In genomic region chr5:102910240-102911226, GRCh38 we compare ENCODE assay signal across 13 cellular contexts.
DNase-seq lines count a peak whose midpoint lies in the region; ATAC-seq, FAIRE-seq and TF ChIP-seq lines count a peak whose summit lies in the region.
"Had no signal": no experiment of that assay in that cellular context is flagged by ENCODE, and none has a peak within 500 bp of the region (broad histone marks: within the 10 kb centered on the region; RNA-seq: fewer than 3 reads in every experiment).

No MANE protein-coding gene starts in this region.

- no peak for TF ChIP-seq EP300 in A549 (IDR thresholded peaks at IDR 0.05)
- TF ChIP-seq EP300 in upper lobe of left lung (IDR thresholded peaks at IDR 0.05): no peak

- CTCF ChIA-PET in A549 (lab: Yijun Ruan, JAX) (interaction anchor here (0.8 kb wide), 1 partner anchor 45 kb away, joined by 3 read pairs; no protein-coding TSS in a partner anchor), T-cell (lab: Charles Lee) (interaction anchor here in 1 of 2 donors (0.6 kb wide), 1 partner anchor 164 kb away, joined by 3 read pairs; no protein-coding TSS in a partner anchor)

- no peak for TF ChIP-seq CTCF in A549 (IDR thresholded peaks at IDR 0.05)
- TF ChIP-seq CTCF in upper lobe of left lung (IDR thresholded peaks at IDR 0.05): no peak

- FAIRE-seq in A549 (lab: Jason Lieb, UNC) (peak; percentile 83), islet of Langerhans (lab: Jason Lieb, UNC) (peak; percentile 69)

- ATAC-seq in A549: peak; percentile 48 to 66
- ATAC-seq in T-cell (replicated peaks in 1 of 4): no peak
- no peak for ATAC-seq in upper lobe of left lung (ENCODE audit: low FRiP score in 2 of 2)
- ATAC-seq: mucosa of descending colon had no signal

- H3K4me3 ChIP-seq in A549 (no peak overlapping the region), adipocyte (ENCODE audit: low read length) (no peak overlapping the region), upper lobe of left lung (no peak overlapping the region)
- H3K4me3 ChIP-seq: BLaER1 treated with 17β-estradiol and CSF1 and Interleukin-3, amounts not matched to agents 10 nM and 100 nM; cardiac muscle cell; mucosa of descending colon had no signal

- H3K27ac ChIP-seq in A549 (peak overlapping the region in 1 of 2 experiments; percentile 41; a peak in 1 of 6 replicates), upper lobe of left lung (no peak overlapping the region)
- H3K27ac ChIP-seq: BLaER1 treated with 17β-estradiol and CSF1 and Interleukin-3, amounts not matched to agents 10 nM and 100 nM; cardiac muscle cell had no signal

- peaks cover 14% of the 10 kb centered on the region for H3K36me3 ChIP-seq in adipocyte (ENCODE audit: control insufficient read depth, insufficient read depth, low read length, severe bottlenecking)
- H3K36me3 ChIP-seq in upper lobe of left lung: no peaks in the 10 kb centered on the region

- H3K36me3 Mint-ChIP-seq in T-cell: peaks cover 21% of the 10 kb centered on the region

- H3K4me2 ChIP-seq in A549: peak overlapping the region; percentile 63
- H3K4me2 ChIP-seq: BLaER1 treated with 17β-estradiol and CSF1 and Interleukin-3, amounts not matched to agents 10 nM and 100 nM had no signal

- H3K27me3 ChIP-seq in adipocyte (replicated peaks; ENCODE audit: control insufficient read depth, insufficient read depth, low read length): no peaks in the 10 kb centered on the region
- H3K27me3 ChIP-seq in upper lobe of left lung: no peaks in the 10 kb centered on the region
- H3K27me3 ChIP-seq: BLaER1 treated with 17β-estradiol and CSF1 and Interleukin-3, amounts not matched to agents 10 nM and 100 nM; cardiac muscle cell had no signal

- DNase-seq in A549 (ENCODE audit: low read depth in 1 of 2, low spot score in 1 of 2) (peak; percentile 2 to 15), HPDE6-E6E7 (ENCODE audit: extremely low spot score) (peak; percentile 41), adipocyte (ENCODE audit: low read depth) (peak; percentile 53), T-cell (no peak), cerebellar cortex (ENCODE audit: low spot score) (no peak), upper lobe of left lung (no peak), OCI-M2 (lab: John Stamatoyannopoulos, UW; ENCODE audit: unreplicated experiment) (no peak)
- DNase-seq: activated T-cell treated with anti-CD3 and anti-CD28 coated beads for 4 hours, H7, mucosa of descending colon had no signal

- H3K9ac ChIP-seq in adipocyte (ENCODE audit: low read length): no peak overlapping the region
- H3K9ac ChIP-seq: BLaER1 treated with 17β-estradiol and CSF1 and Interleukin-3, amounts not matched to agents 10 nM and 100 nM had no signal

- H3K9me3 ChIP-seq in A549 (no peaks in the 10 kb centered on the region), adipocyte (ENCODE audit: control insufficient read depth, low read length) (no peaks in the 10 kb centered on the region), upper lobe of left lung (no peaks in the 10 kb centered on the region)

- H3K27me3 Mint-ChIP-seq in T-cell: no peaks in the 10 kb centered on the region

- no peak for TF ChIP-seq RAD21 in A549 (conservative IDR thresholded peaks at IDR 0.05 in 1 of 2, IDR thresholded peaks at IDR 0.05 in 1 of 2)

- POLR2A ChIA-PET in A549 (lab: Yijun Ruan, JAX) (interaction anchor here (1.0 kb wide), 1 partner anchor 43 kb away, joined by 3 read pairs; no protein-coding TSS in a partner anchor), T-cell (lab: Charles Lee) (interaction anchor here in 1 of 2 donors (0.6 kb wide), 1 partner anchor 188 kb away, joined by 4 read pairs; no protein-coding TSS in a partner anchor)

- H3K4me1 ChIP-seq in A549 (peaks cover 32% of the 10 kb centered on the region), adipocyte (ENCODE audit: control insufficient read depth, insufficient read depth, low read length) (peaks cover 22% of the 10 kb centered on the region), upper lobe of left lung (peaks cover 7 to 16% (median 12%) of the 10 kb centered on the region in 4 donors)
- H3K4me1 ChIP-seq: BLaER1 treated with 17β-estradiol and CSF1 and Interleukin-3, amounts not matched to agents 10 nM and 100 nM had no signal

- no peak overlapping the region for H3K4me3 Mint-ChIP-seq in T-cell

- H3K9me3 Mint-ChIP-seq in T-cell: peaks cover 0 to 6% (median 5%) of the 10 kb centered on the region in 3 donors

- H3K4me1 Mint-ChIP-seq in T-cell: peaks cover 0 to 2% (median 0%) of the 10 kb centered on the region in 3 donors

- no peak overlapping the region for H3K27ac Mint-ChIP-seq in T-cell

- no peak for TF ChIP-seq POLR2A in A549 (IDR thresholded peaks at IDR 0.05; ENCODE audit: low read length)
- no peak for TF ChIP-seq POLR2A in upper lobe of left lung (IDR thresholded peaks at IDR 0.05)

- 28% methylated on average over 6 of the region's 6 CpGs for WGBS in A549 (ENCODE audit: missing lambda C conversion rate)
- 74 to 78% methylated on average over 6 of the region's 6 CpGs for WGBS in upper lobe of left lung, 2 donors

TF ChIP-seq in A549, 52 proteins besides CTCF, POLR2A, EP300 and RAD21:
- TF ChIP-seq ZNF302 (CRISPR knock-in tag; IDR thresholded peaks at IDR 0.05) (no peak), ZSCAN20 (CRISPR knock-in tag; IDR thresholded peaks at IDR 0.05) (no peak), FOXS1 (CRISPR knock-in tag; IDR thresholded peaks at IDR 0.05) (no peak), RARB (CRISPR knock-in tag; IDR thresholded peaks at IDR 0.05) (no peak), TP53 (CRISPR knock-in tag; IDR thresholded peaks at IDR 0.05) (no peak), FOSL2 (IDR thresholded peaks at IDR 0.05) (no peak), FOSL2 (CRISPR knock-in tag; IDR thresholded peaks at IDR 0.05) (0 out of 2 replicates have a peak, but pooled peaks have one; percentile 21)

Comparison
In these comparisons a context has a peak if more than half of its experiments do, and no peak if none do; other contexts are left out.
1. ATAC-seq: peak in A549 (2 of 2); none in T-cell (0 of 4) and upper lobe of left lung (0 of 2).
2. DNase-seq: peak in A549 (2 of 2), HPDE6-E6E7 (single experiment) and adipocyte (single experiment); none in T-cell (0 of 34), cerebellar cortex (single experiment), upper lobe of left lung (0 of 2) and OCI-M2 (single experiment).